1 cellular context compared by ENCODE assay signal in the genomic region with DNA sequence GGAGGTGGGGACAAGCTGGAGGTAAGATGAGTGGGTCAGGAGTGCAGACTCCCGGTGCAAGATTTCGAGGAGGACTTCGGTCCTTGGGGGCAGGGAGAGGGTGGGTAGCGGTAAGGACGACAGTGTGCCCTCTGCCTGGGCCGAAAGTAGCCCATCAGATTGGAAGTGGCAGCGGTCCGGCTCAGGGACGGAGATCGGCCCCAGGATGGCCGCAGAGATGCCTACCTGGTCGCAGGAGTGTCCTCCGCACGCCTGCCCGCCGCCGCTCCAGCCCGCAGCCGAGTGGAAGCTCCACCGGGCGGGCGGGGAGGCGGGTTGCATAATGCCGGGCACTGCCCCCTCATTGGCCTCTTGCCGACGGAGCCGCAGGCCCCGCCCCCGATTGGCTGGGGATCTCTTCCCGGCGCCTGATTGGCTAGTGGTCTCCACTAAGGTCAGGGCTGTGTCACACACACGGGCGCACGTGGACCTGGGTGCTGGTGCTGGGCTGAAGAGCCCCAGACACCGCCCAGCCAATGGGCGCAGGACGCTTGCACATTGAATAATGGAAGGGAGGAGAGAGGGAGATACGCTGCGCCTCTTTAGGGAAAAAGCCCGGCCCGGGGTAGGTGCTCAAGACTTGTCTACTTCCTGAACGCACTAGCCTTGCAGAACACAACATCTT.
TF ChIP-seq lines count a peak whose summit lies in the region.

A gene with protein sequence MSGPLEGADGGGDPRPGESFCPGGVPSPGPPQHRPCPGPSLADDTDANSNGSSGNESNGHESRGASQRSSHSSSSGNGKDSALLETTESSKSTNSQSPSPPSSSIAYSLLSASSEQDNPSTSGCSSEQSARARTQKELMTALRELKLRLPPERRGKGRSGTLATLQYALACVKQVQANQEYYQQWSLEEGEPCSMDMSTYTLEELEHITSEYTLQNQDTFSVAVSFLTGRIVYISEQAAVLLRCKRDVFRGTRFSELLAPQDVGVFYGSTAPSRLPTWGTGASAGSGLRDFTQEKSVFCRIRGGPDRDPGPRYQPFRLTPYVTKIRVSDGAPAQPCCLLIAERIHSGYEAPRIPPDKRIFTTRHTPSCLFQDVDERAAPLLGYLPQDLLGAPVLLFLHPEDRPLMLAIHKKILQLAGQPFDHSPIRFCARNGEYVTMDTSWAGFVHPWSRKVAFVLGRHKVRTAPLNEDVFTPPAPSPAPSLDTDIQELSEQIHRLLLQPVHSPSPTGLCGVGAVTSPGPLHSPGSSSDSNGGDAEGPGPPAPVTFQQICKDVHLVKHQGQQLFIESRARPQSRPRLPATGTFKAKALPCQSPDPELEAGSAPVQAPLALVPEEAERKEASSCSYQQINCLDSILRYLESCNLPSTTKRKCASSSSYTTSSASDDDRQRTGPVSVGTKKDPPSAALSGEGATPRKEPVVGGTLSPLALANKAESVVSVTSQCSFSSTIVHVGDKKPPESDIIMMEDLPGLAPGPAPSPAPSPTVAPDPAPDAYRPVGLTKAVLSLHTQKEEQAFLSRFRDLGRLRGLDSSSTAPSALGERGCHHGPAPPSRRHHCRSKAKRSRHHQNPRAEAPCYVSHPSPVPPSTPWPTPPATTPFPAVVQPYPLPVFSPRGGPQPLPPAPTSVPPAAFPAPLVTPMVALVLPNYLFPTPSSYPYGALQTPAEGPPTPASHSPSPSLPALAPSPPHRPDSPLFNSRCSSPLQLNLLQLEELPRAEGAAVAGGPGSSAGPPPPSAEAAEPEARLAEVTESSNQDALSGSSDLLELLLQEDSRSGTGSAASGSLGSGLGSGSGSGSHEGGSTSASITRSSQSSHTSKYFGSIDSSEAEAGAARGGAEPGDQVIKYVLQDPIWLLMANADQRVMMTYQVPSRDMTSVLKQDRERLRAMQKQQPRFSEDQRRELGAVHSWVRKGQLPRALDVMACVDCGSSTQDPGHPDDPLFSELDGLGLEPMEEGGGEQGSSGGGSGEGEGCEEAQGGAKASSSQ (N-terminal part only) (minus strand): TSS at position 293 of the 664 bp plus-strand sequence. CDS start 1,698 bp downstream, outside the sequence.

TF ChIP-seq in GM12878, 131 proteins besides CTCF, POLR2A, EP300 and RAD21 (continued from another document and continues in another):
- TF ChIP-seq SMAD1 (IDR thresholded peaks at IDR 0.05; ENCODE audit: low read depth, partially characterized antibody) (no peak), MTA2 (IDR thresholded peaks at IDR 0.05; ENCODE audit: low read depth) (no peak), BMI1 (IDR thresholded peaks at IDR 0.05; ENCODE audit: borderline replicate concordance) (no peak), YBX1 (IDR thresholded peaks at IDR 0.05) (no peak), STAT1 (conservative IDR thresholded peaks at IDR 0.05) (no peak), KDM1A (IDR thresholded peaks at IDR 0.05; ENCODE audit: borderline replicate concordance) (no peak), JUND (IDR thresholded peaks at IDR 0.05; ENCODE audit: low read depth, low read length) (no peak), IRF4 (IDR thresholded peaks at IDR 0.05; ENCODE audit: low read depth, low read length) (no peak), BHLHE40 (IDR thresholded peaks at IDR 0.05; ENCODE audit: borderline replicate concordance in 1 of 2, low read depth in 2 of 2, low read length in 1 of 2) (peak; percentile 83 to 92), RAD51 (IDR thresholded peaks at IDR 0.05) (no peak), JUNB (IDR thresholded peaks at IDR 0.05) (no peak), TCF3 (IDR thresholded peaks at IDR 0.05; ENCODE audit: borderline replicate concordance, insufficient read depth, low read depth, low read length) (no peak), ZNF217 (IDR thresholded peaks at IDR 0.05) (no peak), ZNF274 (IDR thresholded peaks at IDR 0.05; ENCODE audit: insufficient read depth, insufficient read length) (no peak), BCL11A (IDR thresholded peaks at IDR 0.05; ENCODE audit: low read depth, low read length) (no peak), PML (IDR thresholded peaks at IDR 0.05; ENCODE audit: low read length) (no peak), SUPT20H (IDR thresholded peaks at IDR 0.05; ENCODE audit: borderline replicate concordance, control insufficient read depth, low read depth, low read length) (no peak), KAT2A (conservative IDR thresholded peaks at IDR 0.05; ENCODE audit: control insufficient read depth, low read depth, low read length) (no peak), RBBP5 (conservative IDR thresholded peaks at IDR 0.05) (no peak), TCF12 (IDR thresholded peaks at IDR 0.05; ENCODE audit: low read depth, low read length) (no peak), ZNF207 (IDR thresholded peaks at IDR 0.05; ENCODE audit: borderline replicate concordance) (no peak), EGR1 (IDR thresholded peaks at IDR 0.05; ENCODE audit: borderline replicate concordance in 1 of 2, low read depth in 2 of 2, low read length in 2 of 2) (no peak), MYB (IDR thresholded peaks at IDR 0.05; ENCODE audit: borderline replicate concordance, low read depth, low read length) (no peak), RB1 (IDR thresholded peaks at IDR 0.05; ENCODE audit: borderline replicate concordance) (no peak), PAX5 (IDR thresholded peaks at IDR 0.05; ENCODE audit: borderline replicate concordance, low read depth, low read length) (no peak), CBX5 (IDR thresholded peaks at IDR 0.05; ENCODE audit: low read depth) (no peak), GABPA (IDR thresholded peaks at IDR 0.05; ENCODE audit: low read depth) (no peak), NRF1 (conservative IDR thresholded peaks at IDR 0.05; ENCODE audit: low read depth, low read length) (no peak), EED (IDR thresholded peaks at IDR 0.05; ENCODE audit: low read depth) (no peak)
- TF ChIP-seq, protein P1, sequence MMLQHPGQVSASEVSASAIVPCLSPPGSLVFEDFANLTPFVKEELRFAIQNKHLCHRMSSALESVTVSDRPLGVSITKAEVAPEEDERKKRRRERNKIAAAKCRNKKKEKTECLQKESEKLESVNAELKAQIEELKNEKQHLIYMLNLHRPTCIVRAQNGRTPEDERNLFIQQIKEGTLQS (IDR thresholded peaks at IDR 0.05; ENCODE audit: borderline replicate concordance, extremely low read depth, low read depth, low read length) = 0 out of 2 replicates have a peak, but pooled peaks have one; percentile 2
- TF ChIP-seq, protein P2, sequence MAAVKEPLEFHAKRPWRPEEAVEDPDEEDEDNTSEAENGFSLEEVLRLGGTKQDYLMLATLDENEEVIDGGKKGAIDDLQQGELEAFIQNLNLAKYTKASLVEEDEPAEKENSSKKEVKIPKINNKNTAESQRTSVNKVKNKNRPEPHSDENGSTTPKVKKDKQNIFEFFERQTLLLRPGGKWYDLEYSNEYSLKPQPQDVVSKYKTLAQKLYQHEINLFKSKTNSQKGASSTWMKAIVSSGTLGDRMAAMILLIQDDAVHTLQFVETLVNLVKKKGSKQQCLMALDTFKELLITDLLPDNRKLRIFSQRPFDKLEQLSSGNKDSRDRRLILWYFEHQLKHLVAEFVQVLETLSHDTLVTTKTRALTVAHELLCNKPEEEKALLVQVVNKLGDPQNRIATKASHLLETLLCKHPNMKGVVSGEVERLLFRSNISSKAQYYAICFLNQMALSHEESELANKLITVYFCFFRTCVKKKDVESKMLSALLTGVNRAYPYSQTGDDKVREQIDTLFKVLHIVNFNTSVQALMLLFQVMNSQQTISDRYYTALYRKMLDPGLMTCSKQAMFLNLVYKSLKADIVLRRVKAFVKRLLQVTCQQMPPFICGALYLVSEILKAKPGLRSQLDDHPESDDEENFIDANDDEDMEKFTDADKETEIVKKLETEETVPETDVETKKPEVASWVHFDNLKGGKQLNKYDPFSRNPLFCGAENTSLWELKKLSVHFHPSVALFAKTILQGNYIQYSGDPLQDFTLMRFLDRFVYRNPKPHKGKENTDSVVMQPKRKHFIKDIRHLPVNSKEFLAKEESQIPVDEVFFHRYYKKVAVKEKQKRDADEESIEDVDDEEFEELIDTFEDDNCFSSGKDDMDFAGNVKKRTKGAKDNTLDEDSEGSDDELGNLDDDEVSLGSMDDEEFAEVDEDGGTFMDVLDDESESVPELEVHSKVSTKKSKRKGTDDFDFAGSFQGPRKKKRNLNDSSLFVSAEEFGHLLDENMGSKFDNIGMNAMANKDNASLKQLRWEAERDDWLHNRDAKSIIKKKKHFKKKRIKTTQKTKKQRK (IDR thresholded peaks at IDR 0.05; ENCODE audit: low read depth, low read length) = no peak
- TF ChIP-seq, protein P3, sequence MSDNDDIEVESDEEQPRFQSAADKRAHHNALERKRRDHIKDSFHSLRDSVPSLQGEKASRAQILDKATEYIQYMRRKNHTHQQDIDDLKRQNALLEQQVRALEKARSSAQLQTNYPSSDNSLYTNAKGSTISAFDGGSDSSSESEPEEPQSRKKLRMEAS (IDR thresholded peaks at IDR 0.05; ENCODE audit: low read depth, low read length) = peak; percentile 90
- TF ChIP-seq, protein P4, sequence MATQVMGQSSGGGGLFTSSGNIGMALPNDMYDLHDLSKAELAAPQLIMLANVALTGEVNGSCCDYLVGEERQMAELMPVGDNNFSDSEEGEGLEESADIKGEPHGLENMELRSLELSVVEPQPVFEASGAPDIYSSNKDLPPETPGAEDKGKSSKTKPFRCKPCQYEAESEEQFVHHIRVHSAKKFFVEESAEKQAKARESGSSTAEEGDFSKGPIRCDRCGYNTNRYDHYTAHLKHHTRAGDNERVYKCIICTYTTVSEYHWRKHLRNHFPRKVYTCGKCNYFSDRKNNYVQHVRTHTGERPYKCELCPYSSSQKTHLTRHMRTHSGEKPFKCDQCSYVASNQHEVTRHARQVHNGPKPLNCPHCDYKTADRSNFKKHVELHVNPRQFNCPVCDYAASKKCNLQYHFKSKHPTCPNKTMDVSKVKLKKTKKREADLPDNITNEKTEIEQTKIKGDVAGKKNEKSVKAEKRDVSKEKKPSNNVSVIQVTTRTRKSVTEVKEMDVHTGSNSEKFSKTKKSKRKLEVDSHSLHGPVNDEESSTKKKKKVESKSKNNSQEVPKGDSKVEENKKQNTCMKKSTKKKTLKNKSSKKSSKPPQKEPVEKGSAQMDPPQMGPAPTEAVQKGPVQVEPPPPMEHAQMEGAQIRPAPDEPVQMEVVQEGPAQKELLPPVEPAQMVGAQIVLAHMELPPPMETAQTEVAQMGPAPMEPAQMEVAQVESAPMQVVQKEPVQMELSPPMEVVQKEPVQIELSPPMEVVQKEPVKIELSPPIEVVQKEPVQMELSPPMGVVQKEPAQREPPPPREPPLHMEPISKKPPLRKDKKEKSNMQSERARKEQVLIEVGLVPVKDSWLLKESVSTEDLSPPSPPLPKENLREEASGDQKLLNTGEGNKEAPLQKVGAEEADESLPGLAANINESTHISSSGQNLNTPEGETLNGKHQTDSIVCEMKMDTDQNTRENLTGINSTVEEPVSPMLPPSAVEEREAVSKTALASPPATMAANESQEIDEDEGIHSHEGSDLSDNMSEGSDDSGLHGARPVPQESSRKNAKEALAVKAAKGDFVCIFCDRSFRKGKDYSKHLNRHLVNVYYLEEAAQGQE (IDR thresholded peaks at IDR 0.05; ENCODE audit: low read depth, low read length) = no peak
- TF ChIP-seq, protein P5, sequence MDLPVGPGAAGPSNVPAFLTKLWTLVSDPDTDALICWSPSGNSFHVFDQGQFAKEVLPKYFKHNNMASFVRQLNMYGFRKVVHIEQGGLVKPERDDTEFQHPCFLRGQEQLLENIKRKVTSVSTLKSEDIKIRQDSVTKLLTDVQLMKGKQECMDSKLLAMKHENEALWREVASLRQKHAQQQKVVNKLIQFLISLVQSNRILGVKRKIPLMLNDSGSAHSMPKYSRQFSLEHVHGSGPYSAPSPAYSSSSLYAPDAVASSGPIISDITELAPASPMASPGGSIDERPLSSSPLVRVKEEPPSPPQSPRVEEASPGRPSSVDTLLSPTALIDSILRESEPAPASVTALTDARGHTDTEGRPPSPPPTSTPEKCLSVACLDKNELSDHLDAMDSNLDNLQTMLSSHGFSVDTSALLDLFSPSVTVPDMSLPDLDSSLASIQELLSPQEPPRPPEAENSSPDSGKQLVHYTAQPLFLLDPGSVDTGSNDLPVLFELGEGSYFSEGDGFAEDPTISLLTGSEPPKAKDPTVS (IDR thresholded peaks at IDR 0.05; ENCODE audit: low read depth, low read length) = no peak
- TF ChIP-seq, protein P6, sequence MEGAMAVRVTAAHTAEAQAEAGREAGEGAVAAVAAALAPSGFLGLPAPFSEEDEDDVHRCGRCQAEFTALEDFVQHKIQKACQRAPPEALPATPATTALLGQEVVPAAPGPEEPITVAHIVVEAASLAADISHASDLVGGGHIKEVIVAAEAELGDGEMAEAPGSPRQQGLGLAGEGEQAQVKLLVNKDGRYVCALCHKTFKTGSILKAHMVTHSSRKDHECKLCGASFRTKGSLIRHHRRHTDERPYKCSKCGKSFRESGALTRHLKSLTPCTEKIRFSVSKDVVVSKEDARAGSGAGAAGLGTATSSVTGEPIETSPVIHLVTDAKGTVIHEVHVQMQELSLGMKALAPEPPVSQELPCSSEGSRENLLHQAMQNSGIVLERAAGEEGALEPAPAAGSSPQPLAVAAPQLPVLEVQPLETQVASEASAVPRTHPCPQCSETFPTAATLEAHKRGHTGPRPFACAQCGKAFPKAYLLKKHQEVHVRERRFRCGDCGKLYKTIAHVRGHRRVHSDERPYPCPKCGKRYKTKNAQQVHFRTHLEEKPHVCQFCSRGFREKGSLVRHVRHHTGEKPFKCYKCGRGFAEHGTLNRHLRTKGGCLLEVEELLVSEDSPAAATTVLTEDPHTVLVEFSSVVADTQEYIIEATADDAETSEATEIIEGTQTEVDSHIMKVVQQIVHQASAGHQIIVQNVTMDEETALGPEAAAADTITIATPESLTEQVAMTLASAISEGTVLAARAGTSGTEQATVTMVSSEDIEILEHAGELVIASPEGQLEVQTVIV (IDR thresholded peaks at IDR 0.05; ENCODE audit: borderline replicate concordance, partially characterized antibody) = no peak
- TF ChIP-seq, protein P7, sequence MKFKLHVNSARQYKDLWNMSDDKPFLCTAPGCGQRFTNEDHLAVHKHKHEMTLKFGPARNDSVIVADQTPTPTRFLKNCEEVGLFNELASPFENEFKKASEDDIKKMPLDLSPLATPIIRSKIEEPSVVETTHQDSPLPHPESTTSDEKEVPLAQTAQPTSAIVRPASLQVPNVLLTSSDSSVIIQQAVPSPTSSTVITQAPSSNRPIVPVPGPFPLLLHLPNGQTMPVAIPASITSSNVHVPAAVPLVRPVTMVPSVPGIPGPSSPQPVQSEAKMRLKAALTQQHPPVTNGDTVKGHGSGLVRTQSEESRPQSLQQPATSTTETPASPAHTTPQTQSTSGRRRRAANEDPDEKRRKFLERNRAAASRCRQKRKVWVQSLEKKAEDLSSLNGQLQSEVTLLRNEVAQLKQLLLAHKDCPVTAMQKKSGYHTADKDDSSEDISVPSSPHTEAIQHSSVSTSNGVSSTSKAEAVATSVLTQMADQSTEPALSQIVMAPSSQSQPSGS (IDR thresholded peaks at IDR 0.05; ENCODE audit: low read length) = no peak
- TF ChIP-seq, protein P8, sequence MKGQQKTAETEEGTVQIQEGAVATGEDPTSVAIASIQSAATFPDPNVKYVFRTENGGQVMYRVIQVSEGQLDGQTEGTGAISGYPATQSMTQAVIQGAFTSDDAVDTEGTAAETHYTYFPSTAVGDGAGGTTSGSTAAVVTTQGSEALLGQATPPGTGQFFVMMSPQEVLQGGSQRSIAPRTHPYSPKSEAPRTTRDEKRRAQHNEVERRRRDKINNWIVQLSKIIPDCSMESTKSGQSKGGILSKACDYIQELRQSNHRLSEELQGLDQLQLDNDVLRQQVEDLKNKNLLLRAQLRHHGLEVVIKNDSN (IDR thresholded peaks at IDR 0.05; ENCODE audit: borderline replicate concordance, extremely low read length, insufficient read depth, low read depth, low read length) = no peak
